16 cellular contexts compared by ENCODE assay signal in the genomic region with DNA sequence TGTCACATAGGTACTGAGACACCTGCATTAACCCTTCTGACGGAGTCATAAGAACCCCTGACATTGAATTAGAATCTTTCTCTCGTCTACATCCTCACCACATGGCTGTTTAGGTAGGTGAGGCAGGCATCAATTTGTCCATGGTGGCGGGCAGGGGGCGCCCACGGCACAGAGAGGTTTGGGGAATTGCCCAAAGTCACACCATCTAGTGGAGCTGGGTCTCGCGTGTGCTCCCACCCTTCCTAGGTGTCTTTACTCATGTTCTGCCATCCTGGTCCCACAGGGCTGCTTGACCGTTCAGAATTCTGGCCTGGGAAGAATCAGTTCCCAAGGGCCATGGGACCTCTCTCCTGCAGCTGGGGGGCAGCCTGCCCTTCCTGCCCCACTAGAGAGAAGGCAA. TPM values are rescaled to one million over a fixed set of nuclear protein-coding genes. Genes with fewer than 3 reads are reported as not detected.
DNase-seq lines count a peak whose midpoint lies in the region; TF ChIP-seq lines count a peak whose summit lies in the region.
"Had no signal": no experiment of that assay in that cellular context is flagged by ENCODE, and none has a peak within 500 bp of the region (broad histone marks: within the 10 kb centered on the region; RNA-seq: fewer than 3 reads in every experiment).

No MANE protein-coding gene starts in this region.

- H3K27ac Mint-ChIP-seq in activated CD4-positive, alpha-beta T cell treated with anti-CD3 and anti-CD28 coated beads, Interleukin-2, amount 10 ng/mL, durations not matched to agents 7 days and 5 days: peak overlapping the region; percentile 22
- H3K27ac Mint-ChIP-seq in activated CD4-positive, alpha-beta memory T cell treated with anti-CD3 and anti-CD28 coated beads for 36 hours: no peak overlapping the region
- H3K27ac Mint-ChIP-seq: activated B cell treated with CpG ODN at 0.5 μM for 24 hours; activated T-cell treated with anti-CD3 and anti-CD28 coated beads, Interleukin-2, amount 50 U/mL, for 24 hours; stimulated activated naive CD8-positive, alpha-beta T cell treated with anti-CD3 and anti-CD28 coated beads, Interleukin-15, Interleukin-2, amounts not matched to agents 100 ng/mL and 50 ng/mL, for 24 hours had no signal

- H3K4me1 Mint-ChIP-seq in activated CD4-positive, alpha-beta T cell treated with anti-CD3 and anti-CD28 coated beads, Interleukin-2, amount 10 ng/mL, durations not matched to agents 7 days and 5 days: peaks cover 10% of the 10 kb centered on the region
- no peaks in the 10 kb centered on the region for H3K4me1 Mint-ChIP-seq in activated CD4-positive, alpha-beta memory T cell treated with anti-CD3 and anti-CD28 coated beads for 36 hours (ENCODE audit: low read depth)

- no peaks in the 10 kb centered on the region for H3K9me3 Mint-ChIP-seq in activated CD4-positive, alpha-beta T cell treated with anti-CD3 and anti-CD28 coated beads, Interleukin-2, amount 10 ng/mL, durations not matched to agents 7 days and 5 days
- H3K9me3 Mint-ChIP-seq in activated CD4-positive, alpha-beta memory T cell treated with anti-CD3 and anti-CD28 coated beads for 36 hours: no peaks in the 10 kb centered on the region
- H3K9me3 Mint-ChIP-seq: activated B cell treated with CpG ODN at 0.5 μM for 24 hours; activated T-cell treated with anti-CD3 and anti-CD28 coated beads, Interleukin-2, amount 50 U/mL, for 24 hours; stimulated activated naive CD8-positive, alpha-beta T cell treated with anti-CD3 and anti-CD28 coated beads, Interleukin-15, Interleukin-2, amounts not matched to agents 100 ng/mL and 50 ng/mL, for 24 hours had no signal

- H3K9me3 ChIP-seq in WERI-Rb-1 (ENCODE audit: severe bottlenecking) (no peaks in the 10 kb centered on the region), subcutaneous abdominal adipose tissue (ENCODE audit: control insufficient read depth in 5 of 5, low read length in 5 of 5) (no peaks in the 10 kb centered on the region)

- DNase-seq in activated CD4-positive, alpha-beta T cell treated with anti-CD3 and anti-CD28 coated beads, Interleukin-2, amount 10 ng/mL, durations not matched to agents 7 days and 5 days: no peak
- no peak for DNase-seq in activated CD4-positive, alpha-beta T cell treated with anti-CD3 and anti-CD28 coated beads for 1 hour
- DNase-seq in WERI-Rb-1 (no peak), H4 (ENCODE audit: low spot score) (no peak)
- DNase-seq in activated CD4-positive, alpha-beta memory T cell treated with anti-CD3 and anti-CD28 coated beads for 36 hours: no peak
- DNase-seq: activated B cell treated with CpG ODN at 0.5 μM for 24 hours; activated T-cell treated with anti-CD3 and anti-CD28 coated beads, Interleukin-2, amount 50 U/mL, for 24 hours; effector CD8-positive, alpha-beta T cell; NCI-H1092; NCI-H524 treated with DMSO at 0.1 percent for 48 hours; stimulated activated CD4-positive, alpha-beta T cell treated with anti-CD3 and anti-CD28 coated beads, Interleukin-2, amount 100 ng/mL, for 24 hours had no signal

- H3K27ac ChIP-seq in WERI-Rb-1 (peak overlapping the region; percentile 49; the same call in 1 of the 2 replicates), subcutaneous abdominal adipose tissue (ENCODE audit: low read depth, low read length) (peak overlapping the region; percentile 16)
- H3K27ac ChIP-seq: HL-60, parathyroid adenoma had no signal

- TF ChIP-seq CTCF in WERI-Rb-1 (IDR thresholded peaks at IDR 0.05; ENCODE audit: low read depth, low read length): peak; percentile 24; the same call in 1 of the 2 replicates

- H3K4me3 ChIP-seq in WERI-Rb-1 (ENCODE audit: low read depth, low read length) (no peak overlapping the region), subcutaneous abdominal adipose tissue (ENCODE audit: low read depth in 1 of 5, low read length in 5 of 5) (no peak overlapping the region)

- POLR2A ChIA-PET in activated CD4-positive, alpha-beta T cell treated with anti-CD3 and anti-CD28 coated beads, Interleukin-2, amount 10 ng/mL, durations not matched to agents 7 days and 5 days (lab: Charles Lee): no interaction called here
- POLR2A ChIA-PET in activated CD4-positive, alpha-beta memory T cell treated with anti-CD3 and anti-CD28 coated beads for 36 hours (lab: Charles Lee): no interaction called here

- no peak overlapping the region for H3K9ac ChIP-seq in subcutaneous abdominal adipose tissue (ENCODE audit: low read length in 5 of 5)
- H3K9ac ChIP-seq: parathyroid adenoma had no signal

- CTCF ChIA-PET in activated CD4-positive, alpha-beta T cell treated with anti-CD3 and anti-CD28 coated beads, Interleukin-2, amount 10 ng/mL, durations not matched to agents 7 days and 5 days (lab: Charles Lee): interaction anchor here (0.6 to 1.4 kb wide), 5 partner anchors 16 to 56 kb away, joined by 3 to 4 read pairs (median 3); no protein-coding TSS in a partner anchor
- CTCF ChIA-PET in activated CD4-positive, alpha-beta memory T cell treated with anti-CD3 and anti-CD28 coated beads for 36 hours (lab: Charles Lee): no interaction called here

- H3K36me3 Mint-ChIP-seq in activated CD4-positive, alpha-beta T cell treated with anti-CD3 and anti-CD28 coated beads, Interleukin-2, amount 10 ng/mL, durations not matched to agents 7 days and 5 days (ENCODE audit: low read depth): no peaks in the 10 kb centered on the region
- H3K36me3 Mint-ChIP-seq in activated CD4-positive, alpha-beta memory T cell treated with anti-CD3 and anti-CD28 coated beads for 36 hours: no peaks in the 10 kb centered on the region

- peaks cover 7 to 86% (median 21%) of the 10 kb centered on the region in 5 donors for H3K4me1 ChIP-seq in subcutaneous abdominal adipose tissue (ENCODE audit: control insufficient read depth in 5 of 5, insufficient read depth in 5 of 5, low read length in 5 of 5)
- H3K4me1 ChIP-seq: parathyroid adenoma had no signal

- intact Hi-C loops in activated CD4-positive, alpha-beta memory T cell treated with anti-CD3 and anti-CD28 coated beads for 36 hours (cut with micrococcal nuclease): no loop called here

- no peaks in the 10 kb centered on the region for H3K36me3 ChIP-seq in WERI-Rb-1
- no peaks in the 10 kb centered on the region for H3K36me3 ChIP-seq in subcutaneous abdominal adipose tissue (ENCODE audit: control insufficient read depth in 5 of 5, insufficient read depth in 5 of 5, low read length in 5 of 5)

- H3K27me3 Mint-ChIP-seq in activated CD4-positive, alpha-beta T cell treated with anti-CD3 and anti-CD28 coated beads, Interleukin-2, amount 10 ng/mL, durations not matched to agents 7 days and 5 days: no peaks in the 10 kb centered on the region
- peaks cover 2% of the 10 kb centered on the region for H3K27me3 Mint-ChIP-seq in activated CD4-positive, alpha-beta memory T cell treated with anti-CD3 and anti-CD28 coated beads for 36 hours
- H3K27me3 Mint-ChIP-seq: activated B cell treated with CpG ODN at 0.5 μM for 24 hours; activated T-cell treated with anti-CD3 and anti-CD28 coated beads, Interleukin-2, amount 50 U/mL, for 24 hours; stimulated activated naive CD8-positive, alpha-beta T cell treated with anti-CD3 and anti-CD28 coated beads, Interleukin-15, Interleukin-2, amounts not matched to agents 100 ng/mL and 50 ng/mL, for 24 hours had no signal

- H3K27me3 ChIP-seq in WERI-Rb-1 (ENCODE audit: insufficient read depth, low read depth, severe bottlenecking): no peaks in the 10 kb centered on the region
- H3K27me3 ChIP-seq in subcutaneous abdominal adipose tissue (ENCODE audit: control insufficient read depth in 5 of 5, insufficient read depth in 4 of 5, low read length in 5 of 5): peaks cover 0 to 13% (median 4%) of the 10 kb centered on the region in 5 donors

- H3K4me3 Mint-ChIP-seq in activated CD4-positive, alpha-beta T cell treated with anti-CD3 and anti-CD28 coated beads, Interleukin-2, amount 10 ng/mL, durations not matched to agents 7 days and 5 days: no peak overlapping the region
- no peak overlapping the region for H3K4me3 Mint-ChIP-seq in activated CD4-positive, alpha-beta memory T cell treated with anti-CD3 and anti-CD28 coated beads for 36 hours
- H3K4me3 Mint-ChIP-seq: activated B cell treated with CpG ODN at 0.5 μM for 24 hours; activated T-cell treated with anti-CD3 and anti-CD28 coated beads, Interleukin-2, amount 50 U/mL, for 24 hours; stimulated activated naive CD8-positive, alpha-beta T cell treated with anti-CD3 and anti-CD28 coated beads, Interleukin-15, Interleukin-2, amounts not matched to agents 100 ng/mL and 50 ng/mL, for 24 hours had no signal

RNA-seq across cellular contexts. Expression of a gene that starts 14.7 kb away (rescaled TPM):
- not detected for total RNA-seq in activated CD4-positive, alpha-beta T cell treated with anti-CD3 and anti-CD28 coated beads, Interleukin-2, amount 10 ng/mL, durations not matched to agents 7 days and 5 days
- not detected for total RNA-seq in activated CD4-positive, alpha-beta memory T cell treated with anti-CD3 and anti-CD28 coated beads for 36 hours
- total RNA-seq in H4 (2014; rRNA removed; shearing (Covaris generic)): 0.10 TPM in 1 of 2 replicates, not detected in the other
- total RNA-seq: activated B cell treated with CpG ODN at 0.5 μM for 24 hours had no signal

RNA-seq across cellular contexts. Expression of a gene that starts 20.2 kb away (rescaled TPM):
- total RNA-seq in activated CD4-positive, alpha-beta T cell treated with anti-CD3 and anti-CD28 coated beads, Interleukin-2, amount 10 ng/mL, durations not matched to agents 7 days and 5 days: 10 to 100 TPM; 16.2 to 16.6 TPM
- total RNA-seq in activated CD4-positive, alpha-beta memory T cell treated with anti-CD3 and anti-CD28 coated beads for 36 hours: 1 to 10 TPM; 7.8 to 8.8 TPM
- 13.3 and 18.5 TPM in 2 replicates for total RNA-seq in H4 (2014; rRNA removed; shearing (Covaris generic))

RNA-seq across cellular contexts. Expression of a gene that starts 38.8 kb away (rescaled TPM):
- 1 to 10 TPM; 4.7 to 6.7 TPM for total RNA-seq in activated CD4-positive, alpha-beta T cell treated with anti-CD3 and anti-CD28 coated beads, Interleukin-2, amount 10 ng/mL, durations not matched to agents 7 days and 5 days
- 10 to 100 TPM; 21.6 to 22.3 TPM for total RNA-seq in activated CD4-positive, alpha-beta memory T cell treated with anti-CD3 and anti-CD28 coated beads for 36 hours
- total RNA-seq in H4 (2014; rRNA removed; shearing (Covaris generic)): 28.0 and 35.4 TPM in 2 replicates

RNA-seq across cellular contexts. Expression of a gene that starts 40.5 kb away (rescaled TPM):
- total RNA-seq in activated CD4-positive, alpha-beta T cell treated with anti-CD3 and anti-CD28 coated beads, Interleukin-2, amount 10 ng/mL, durations not matched to agents 7 days and 5 days: not detected
- under 1 TPM; 0.29 to 0.53 TPM for total RNA-seq in activated CD4-positive, alpha-beta memory T cell treated with anti-CD3 and anti-CD28 coated beads for 36 hours
- total RNA-seq in H4 (2014; rRNA removed; shearing (Covaris generic)): 0.41 TPM in 1 of 2 replicates, not detected in the other
- total RNA-seq: lung microvascular endothelial cell had no signal
